ENCODE assay signal across 8 cellular contexts in the genomic region with DNA sequence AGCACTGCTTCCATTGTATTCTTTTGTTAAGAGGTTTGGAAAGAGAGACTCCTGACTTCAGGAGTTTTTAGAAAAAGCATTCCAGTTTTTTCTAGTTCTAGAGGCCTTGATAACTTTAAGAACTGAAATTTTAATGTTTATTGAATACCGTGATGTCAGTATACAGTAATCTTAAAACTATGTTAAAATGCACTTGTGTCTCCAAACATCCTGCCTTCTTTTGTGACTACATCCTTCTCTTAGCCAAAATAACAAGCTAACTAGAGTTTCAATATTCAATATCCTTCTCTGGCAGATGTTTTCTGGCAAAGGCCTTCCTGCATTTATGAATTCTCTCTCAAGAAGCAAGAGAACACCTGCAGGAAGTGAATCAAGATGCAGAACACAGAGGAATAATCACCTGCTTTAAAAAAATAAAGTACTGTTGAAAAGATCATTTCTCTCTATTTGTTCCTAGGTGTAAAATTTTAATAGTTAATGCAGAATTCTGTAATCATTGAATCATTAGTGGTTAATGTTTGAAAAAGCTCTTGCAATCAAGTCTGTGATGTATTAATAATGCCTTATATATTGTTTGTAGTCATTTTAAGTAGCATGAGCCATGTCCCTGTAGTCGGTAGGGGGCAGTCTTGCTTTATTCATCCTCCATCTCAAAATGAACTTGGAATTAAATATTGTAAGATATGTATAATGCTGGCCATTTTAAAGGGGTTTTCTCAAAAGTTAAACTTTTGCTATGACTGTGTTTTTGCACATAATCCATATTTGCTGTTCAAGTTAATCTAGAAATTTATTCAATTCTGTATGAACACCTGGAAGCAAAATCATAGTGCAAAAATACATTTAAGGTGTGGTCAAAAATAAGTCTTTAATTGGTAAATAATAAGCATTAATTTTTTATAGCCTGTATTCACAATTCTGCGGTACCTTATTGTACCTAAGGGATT. TPM values are rescaled to one million over a fixed set of nuclear protein-coding genes. Genes with fewer than 3 reads are reported as not detected.
DNase-seq lines count a peak whose midpoint lies in the region; ATAC-seq and TF ChIP-seq lines count a peak whose summit lies in the region.

No MANE protein-coding gene starts in this region.

- TF ChIP-seq CTCF in 22Rv1 (IDR thresholded peaks at IDR 0.05) (peak; percentile 88), GM12873 (IDR thresholded peaks at IDR 0.05; ENCODE audit: insufficient read depth, low read depth, low read length, missing control alignments) (peak; percentile 71), endothelial cell (IDR thresholded peaks at IDR 0.05; ENCODE audit: unreplicated experiment) (peak; percentile 95)

- H3K4me1 ChIP-seq in naive thymus-derived CD4-positive, alpha-beta T cell (ENCODE audit: control insufficient read depth in 2 of 2, insufficient read depth in 2 of 2, low read length in 2 of 2): no peaks in the 10 kb centered on the region

- no peaks in the 10 kb centered on the region for H3K9me3 ChIP-seq in naive thymus-derived CD4-positive, alpha-beta T cell (ENCODE audit: control insufficient read depth in 2 of 3, low read length in 3 of 3)

- ATAC-seq in naive thymus-derived CD4-positive, alpha-beta T cell: peak; percentile 87
- ATAC-seq in GM21515 (IDR thresholded peaks at IDR 0.05; ENCODE audit: unreplicated experiment): no peak

- peak overlapping the region; percentile 27; the same call in 1 of the 2 replicates for H3K27ac ChIP-seq in 22Rv1
- no peak overlapping the region for H3K27ac ChIP-seq in naive thymus-derived CD4-positive, alpha-beta T cell (ENCODE audit: low read depth, low read length)

- H3K27ac Mint-ChIP-seq in endothelial cell (ENCODE audit: unreplicated experiment): no peak overlapping the region
- peak overlapping the region in 2 of 9 donors; percentile 16 to 56 for H3K27ac Mint-ChIP-seq in naive thymus-derived CD4-positive, alpha-beta T cell

- no peak overlapping the region for H3K4me3 ChIP-seq in naive thymus-derived CD4-positive, alpha-beta T cell (ENCODE audit: low read length)

- intact Hi-C loops in naive thymus-derived CD4-positive, alpha-beta T cell (cut with micrococcal nuclease): loop anchor here (1.0 to 10.0 kb wide), 16 partner anchors 71 to 731 kb away; a partner anchor contains a TSS

- peaks cover 9 to 47% (median 30%) of the 10 kb centered on the region in 3 experiments for H3K36me3 ChIP-seq in naive thymus-derived CD4-positive, alpha-beta T cell (ENCODE audit: control insufficient read depth in 2 of 3, insufficient read depth in 3 of 3, low read length in 3 of 3)

- POLR2A ChIA-PET in naive thymus-derived CD4-positive, alpha-beta T cell (lab: Charles Lee): no interaction called here

- no peaks in the 10 kb centered on the region for H3K9me3 Mint-ChIP-seq in endothelial cell (ENCODE audit: unreplicated experiment)
- H3K9me3 Mint-ChIP-seq in naive thymus-derived CD4-positive, alpha-beta T cell: peaks cover 0 to 3% (median 0%) of the 10 kb centered on the region in 11 donors

- no peak overlapping the region for H3K4me3 Mint-ChIP-seq in endothelial cell (ENCODE audit: unreplicated experiment)
- H3K4me3 Mint-ChIP-seq in naive thymus-derived CD4-positive, alpha-beta T cell: no peak overlapping the region

- peaks cover 13% of the 10 kb centered on the region for H3K36me3 Mint-ChIP-seq in endothelial cell (ENCODE audit: low read depth, unreplicated experiment)
- H3K36me3 Mint-ChIP-seq in naive thymus-derived CD4-positive, alpha-beta T cell: peaks cover 6 to 34% (median 19%) of the 10 kb centered on the region in 5 donors

- DNase-seq in NCI-H345 treated with DMSO at 0.1 percent for 48 hours (lab: John Stamatoyannopoulos, UW; ENCODE audit: unreplicated experiment) (peak; percentile 31), endothelial cell (ENCODE audit: low spot score) (peak; percentile 57), superior temporal gyrus (ENCODE audit: extremely low spot score) (peak; percentile 84)
- DNase-seq in activated CD4-positive, alpha-beta T cell treated with anti-CD3 and anti-CD28 coated beads for 48 hours: peak; percentile 61
- peak in 6 of 9 donors; percentile 49 to 69 (median 62) for DNase-seq in naive thymus-derived CD4-positive, alpha-beta T cell

- H3K27me3 ChIP-seq in naive thymus-derived CD4-positive, alpha-beta T cell (ENCODE audit: control insufficient read depth in 2 of 2, insufficient read depth in 2 of 2, low read length in 2 of 2): no peaks in the 10 kb centered on the region

- H3K27me3 Mint-ChIP-seq in endothelial cell (ENCODE audit: unreplicated experiment): peaks cover 2% of the 10 kb centered on the region
- H3K27me3 Mint-ChIP-seq in naive thymus-derived CD4-positive, alpha-beta T cell: no peaks in the 10 kb centered on the region

- CTCF ChIA-PET in naive thymus-derived CD4-positive, alpha-beta T cell (lab: Charles Lee): interaction anchor here (0.8 to 1.8 kb wide), 6 partner anchors 8 to 547 kb away, joined by 3 to 7 read pairs (median 6); no protein-coding TSS in a partner anchor

- H3K4me1 Mint-ChIP-seq in endothelial cell (ENCODE audit: unreplicated experiment): peaks cover 19% of the 10 kb centered on the region
- peaks cover 0 to 26% (median 9%) of the 10 kb centered on the region in 7 donors for H3K4me1 Mint-ChIP-seq in naive thymus-derived CD4-positive, alpha-beta T cell

RNA-seq across cellular contexts. Expression of a gene that starts 43.1 kb away (rescaled TPM):
- total RNA-seq in endothelial cell (ENCODE audit: unreplicated experiment): 34.8 TPM
- total RNA-seq in naive thymus-derived CD4-positive, alpha-beta T cell: 100 to 1,000 TPM in 2 of 5 experiments, 10 to 100 TPM in 3; 53.0 to 136 (median 95.5) TPM
- polyA plus RNA-seq in naive thymus-derived CD4-positive, alpha-beta T cell: 100 to 1,000 TPM in 1 of 2 donors, 10 to 100 TPM in 1; 99.3 to 101 TPM

Comparison
In these comparisons a context has a peak if more than half of its experiments do, and no peak if none do; other contexts are left out.
1. DNase-seq: peak in every context shown above with its lines; median percentile 84 in superior temporal gyrus; 62 in naive thymus-derived CD4-positive, alpha-beta T cell; 61 in activated CD4-positive, alpha-beta T cell treated with anti-CD3 and anti-CD28 coated beads for 48 hours; 57 in endothelial cell; 31 in NCI-H345 treated with DMSO at 0.1 percent for 48 hours.